8 cellular contexts compared by ENCODE assay signal in genomic region chr6:131136021-131136847, GRCh38. TPM values are rescaled to one million over a fixed set of nuclear protein-coding genes. Genes with fewer than 3 reads are reported as not detected.
DNase-seq lines count a peak whose midpoint lies in the region; ATAC-seq and TF ChIP-seq lines count a peak whose summit lies in the region.

No MANE protein-coding gene starts in this region.

- peak; percentile 27 to 46 for ATAC-seq in right cardiac atrium
- ATAC-seq in GM21737 (IDR thresholded peaks at IDR 0.05; ENCODE audit: unreplicated experiment), result no peak

- TF ChIP-seq POLR2A in adrenal gland (IDR thresholded peaks at IDR 0.05), result no peak

- no peaks in the 10 kb centered on the region for H3K36me3 ChIP-seq in adrenal gland (replicated peaks in 1 of 2)

- H3K4me1 ChIP-seq in adrenal gland (replicated peaks in 1 of 2) (peaks cover 6 to 23% of the 10 kb centered on the region in 2 donors), right cardiac atrium (ENCODE audit: control insufficient read depth, insufficient read depth, low read length) (no peaks in the 10 kb centered on the region)

- intact Hi-C loops in adrenal gland (cut with DNase I) (no loop called here), right cardiac atrium (cut with DNase I) (no loop called here)

- H3K27me3 ChIP-seq in adrenal gland (no peaks in the 10 kb centered on the region), right cardiac atrium (ENCODE audit: control insufficient read depth, insufficient read depth) (no peaks in the 10 kb centered on the region)

- H3K27ac ChIP-seq in adrenal gland, result peak overlapping the region; percentile 40 to 97 (median 89)
- peak overlapping the region; percentile 64 for H3K27ac ChIP-seq in right cardiac atrium (ENCODE audit: low read length)

- TF ChIP-seq CTCF in GM12865 (IDR thresholded peaks at IDR 0.05; ENCODE audit: insufficient read depth, low read depth, low read length, missing control alignments) (no peak), adrenal gland (IDR thresholded peaks at IDR 0.05) (no peak), retinal pigment epithelial cell (conservative IDR thresholded peaks at IDR 0.05; ENCODE audit: low read depth, low read length) (no peak)

- no peak for DNase-seq in GM12865 (ENCODE audit: low read depth)
- peak; percentile 1 for DNase-seq in HT-29 (ENCODE audit: low spot score)
- peak; percentile 34 to 61 (median 54) for DNase-seq in adrenal gland
- DNase-seq in right cardiac atrium, result peak in 2 of 3 donors; percentile 30 to 33
- DNase-seq in retinal pigment epithelial cell (ENCODE audit: low read depth), result no peak
- no peak for DNase-seq in NCI-H1930 (lab: John Stamatoyannopoulos, UW)
- DNase-seq in NCI-H446 (lab: John Stamatoyannopoulos, UW), result no peak

- no peaks in the 10 kb centered on the region for H3K9me3 ChIP-seq in adrenal gland (replicated peaks in 1 of 3)
- H3K9me3 ChIP-seq in right cardiac atrium (ENCODE audit: control insufficient read depth, low read length), result no peaks in the 10 kb centered on the region

- H3K4me3 ChIP-seq in GM12865 (ENCODE audit: low read depth, low read length), result peak overlapping the region; percentile 73
- H3K4me3 ChIP-seq in adrenal gland, result peak overlapping the region; percentile 13 to 92 (median 61)
- peak overlapping the region; percentile 79 for H3K4me3 ChIP-seq in right cardiac atrium (ENCODE audit: low read length)
- peak overlapping the region; percentile 67 for H3K4me3 ChIP-seq in retinal pigment epithelial cell (ENCODE audit: low read length)

- WGBS in adrenal gland, 4 donors, result 5 to 10% (median 8%) methylated on average over 19 of the region's 19 CpGs
- WGBS in right cardiac atrium, result 13% methylated on average over 19 of the region's 19 CpGs

RNA-seq across cellular contexts. Expression of gene AKAP7, which starts 1.0 kb away (rescaled TPM):
- total RNA-seq in HT-29 (2014; rRNA removed; shearing (Covaris generic)), result 3.8 and 5.3 TPM in 2 replicates
- total RNA-seq in adrenal gland, result 100 to 1,000 TPM in 2 of 8 donors, 10 to 100 TPM in 6; 36.2 to 165 (median 65.8) TPM
- polyA plus RNA-seq in adrenal gland, result 10 to 100 TPM; 48.3 to 61.4 (median 51.2) TPM
- 10 to 100 TPM; 14.1 to 16.2 (median 14.7) TPM for total RNA-seq in right cardiac atrium
- 9.3 TPM for polyA plus RNA-seq in right cardiac atrium

Comparison
In these comparisons a context has a peak if more than half of its experiments do, and no peak if none do; other contexts are left out.
1. DNase-seq: peak in HT-29 (single experiment), adrenal gland (7 of 7) and right cardiac atrium (2 of 3); none in GM12865 (single experiment), retinal pigment epithelial cell (single experiment), NCI-H1930 (0 of 2) and NCI-H446 (0 of 2).
2. Peak in every context shown above with its lines, with median percentiles within 50 percentile points of each other: H3K4me3 ChIP-seq.